In genomic region chr15:65376767-65377104, GRCh38 we compare ENCODE assay signal across 8 cellular contexts. TPM values are rescaled to one million over a fixed set of nuclear protein-coding genes. Genes with fewer than 3 reads are reported as not detected.
A peak's percentile ranks its signal among the peaks of the same experiment; 100 is the strongest.
DNase-seq lines count a peak whose midpoint lies in the region; ATAC-seq and TF ChIP-seq lines count a peak whose summit lies in the region.

No MANE protein-coding gene starts in this region.

- peak overlapping the region; percentile 28 to 88 (median 77) for H3K4me3 Mint-ChIP-seq in CD8-positive, alpha-beta memory T cell
- H3K4me3 Mint-ChIP-seq in osteocyte (ENCODE audit: unreplicated experiment) = peak overlapping the region; percentile 82

- no peak overlapping the region for H3K4me3 ChIP-seq in CD8-positive, alpha-beta memory T cell (ENCODE audit: low read length)
- H3K4me3 ChIP-seq in PC-3 (ENCODE audit: low read length) (peak overlapping the region; percentile 63), esophagus squamous epithelium (peak overlapping the region; percentile 29 to 67 (median 46))

- ATAC-seq in PC-3 = peak; percentile 29
- ATAC-seq in HG03039 (IDR thresholded peaks at IDR 0.05; ENCODE audit: unreplicated experiment) = no peak
- no peak for ATAC-seq in HG02763 (IDR thresholded peaks at IDR 0.05; ENCODE audit: unreplicated experiment)
- no peak for ATAC-seq in HG03439 (IDR thresholded peaks at IDR 0.05; ENCODE audit: unreplicated experiment)

- H3K27me3 ChIP-seq in CD8-positive, alpha-beta memory T cell (ENCODE audit: insufficient read depth, low read length, poor library complexity, severe bottlenecking) = peaks cover 41% of the 10 kb centered on the region
- H3K27me3 ChIP-seq in PC-3 (ENCODE audit: low read length) = peaks cover 34% of the 10 kb centered on the region
- peaks cover 6 to 99% (median 9%) of the 10 kb centered on the region in 4 donors for H3K27me3 ChIP-seq in esophagus squamous epithelium

- H3K9me3 Mint-ChIP-seq in CD8-positive, alpha-beta memory T cell = no peaks in the 10 kb centered on the region
- H3K9me3 Mint-ChIP-seq in osteocyte (ENCODE audit: unreplicated experiment) = no peaks in the 10 kb centered on the region

- H2AFZ ChIP-seq in PC-3 (ENCODE audit: low read length) = peak overlapping the region; percentile 68; the same call in 1 of the 2 replicates

- TF ChIP-seq POLR2A in esophagus squamous epithelium (IDR thresholded peaks at IDR 0.05) = no peak

- intact Hi-C loops in PC-3 (cut with micrococcal nuclease) = no loop called here
- intact Hi-C loops in esophagus squamous epithelium (cut with DNase I) = no loop called here

- no peak overlapping the region for H3K27ac ChIP-seq in CD8-positive, alpha-beta memory T cell (ENCODE audit: low read depth, low read length)
- H3K27ac ChIP-seq in PC-3 (ENCODE audit: low read length) = no peak overlapping the region
- no peak overlapping the region for H3K27ac ChIP-seq in esophagus squamous epithelium

- H3K4me2 ChIP-seq in PC-3 (ENCODE audit: low read length) = peak overlapping the region; percentile 84

- WGBS in esophagus squamous epithelium, 2 donors = 0 to 2% methylated on average over 4 to 17 of the region's 21 CpGs

- POLR2A ChIA-PET in CD8-positive, alpha-beta memory T cell (lab: Charles Lee) = no interaction called here
- POLR2A ChIA-PET in PC-3 (lab: Charles Lee; ENCODE audit: unreplicated experiment) = no interaction called here

- no peaks in the 10 kb centered on the region for H4K20me1 ChIP-seq in PC-3 (ENCODE audit: low read length)

- no peaks in the 10 kb centered on the region for H3K36me3 Mint-ChIP-seq in CD8-positive, alpha-beta memory T cell
- H3K36me3 Mint-ChIP-seq in osteocyte (ENCODE audit: unreplicated experiment) = peaks cover 5% of the 10 kb centered on the region

- H3K27ac Mint-ChIP-seq in CD8-positive, alpha-beta memory T cell = peak overlapping the region in 1 of 8 donors; percentile 43
- no peak overlapping the region for H3K27ac Mint-ChIP-seq in osteocyte (ENCODE audit: unreplicated experiment)

- H3F3A ChIP-seq in PC-3 (ENCODE audit: low read length, unreplicated experiment) = no peaks in the 10 kb centered on the region

- no peaks in the 10 kb centered on the region for H3K36me3 ChIP-seq in CD8-positive, alpha-beta memory T cell (ENCODE audit: insufficient read depth, low read length)
- H3K36me3 ChIP-seq in PC-3 (ENCODE audit: low read depth, low read length) = no peaks in the 10 kb centered on the region
- H3K36me3 ChIP-seq in esophagus squamous epithelium = no peaks in the 10 kb centered on the region

- H3K9me3 ChIP-seq in CD8-positive, alpha-beta memory T cell (ENCODE audit: low read length) = no peaks in the 10 kb centered on the region
- H3K9me3 ChIP-seq in PC-3 (ENCODE audit: low read length) (no peaks in the 10 kb centered on the region), esophagus squamous epithelium (no peaks in the 10 kb centered on the region)

- BruUV-seq in PC-3 (replicated peaks; lab: Mats Ljungman, UMichigan) = no TSS peak

- TF ChIP-seq CTCF in PC-3 (conservative IDR thresholded peaks at IDR 0.05; ENCODE audit: low read depth, low read length) (no peak), esophagus squamous epithelium (IDR thresholded peaks at IDR 0.05) (no peak), osteocyte (IDR thresholded peaks at IDR 0.05) (no peak)

- DNase-seq in CD8-positive, alpha-beta memory T cell = no peak
- no peak for DNase-seq in PC-3
- DNase-seq in esophagus squamous epithelium (lab: John Stamatoyannopoulos, UW) = no peak
- no peak for DNase-seq in osteocyte (ENCODE audit: extremely low spot score, unreplicated experiment)
- no peak for DNase-seq in stimulated activated CD4-positive, alpha-beta T cell treated with anti-CD3 and anti-CD28 coated beads, Interleukin-4, amount 100 ng/mL, for 4 hours

- H3K4me1 ChIP-seq in CD8-positive, alpha-beta memory T cell (ENCODE audit: insufficient read depth, low read length) = peaks cover 4% of the 10 kb centered on the region
- H3K4me1 ChIP-seq in PC-3 (ENCODE audit: insufficient read depth, low read length) (no peaks in the 10 kb centered on the region), esophagus squamous epithelium (peaks cover 8 to 25% (median 14%) of the 10 kb centered on the region in 3 donors)

- no peaks in the 10 kb centered on the region for H3K79me2 ChIP-seq in PC-3 (ENCODE audit: low read length)

- peaks cover 15 to 20% (median 17%) of the 10 kb centered on the region in 3 donors for H3K4me1 Mint-ChIP-seq in CD8-positive, alpha-beta memory T cell
- H3K4me1 Mint-ChIP-seq in osteocyte (ENCODE audit: unreplicated experiment) = peaks cover 26% of the 10 kb centered on the region

- H3K27me3 Mint-ChIP-seq in CD8-positive, alpha-beta memory T cell = peaks cover 46 to 67% of the 10 kb centered on the region in 2 donors
- H3K27me3 Mint-ChIP-seq in osteocyte (ENCODE audit: unreplicated experiment) = peaks cover 39% of the 10 kb centered on the region

- H3K9ac ChIP-seq in PC-3 (ENCODE audit: low read length) = no peak overlapping the region

- H3K9me2 ChIP-seq in PC-3 (replicated peaks; ENCODE audit: low read length) = no peaks in the 10 kb centered on the region

- CTCF ChIA-PET in CD8-positive, alpha-beta memory T cell (lab: Charles Lee) = interaction anchor here (1.6 to 2.4 kb wide), 2 partner anchors 8 to 10 kb away, joined by 3 to 9 read pairs; no protein-coding TSS in a partner anchor
- CTCF ChIA-PET in PC-3 (lab: Charles Lee) = no interaction called here

RNA-seq across cellular contexts. Expression of gene IGDCC3, which starts 1.1 kb away (rescaled TPM):
- not detected for total RNA-seq in CD8-positive, alpha-beta memory T cell
- polyA plus RNA-seq in CD8-positive, alpha-beta memory T cell = not detected
- not detected in 2 replicates for total RNA-seq in PC-3 (2014; rRNA removed)
- not detected for total RNA-seq in esophagus squamous epithelium
- total RNA-seq in osteocyte = 0.16 and 0.48 TPM in 2 replicates

RNA-seq across cellular contexts. Expression of gene IGDCC4, which starts 46.0 kb away (rescaled TPM):
- under 1 TPM; 0.35 to 0.51 TPM for total RNA-seq in CD8-positive, alpha-beta memory T cell
- not detected for polyA plus RNA-seq in CD8-positive, alpha-beta memory T cell
- total RNA-seq in PC-3 (2014; rRNA removed) (0.98 and 1.6 TPM in 2 replicates), esophagus squamous epithelium (1 to 10 TPM in 1 of 4 donors, under 1 TPM in 3; 0.12 to 2.7 (median 0.26) TPM), osteocyte (36.4 and 36.8 TPM in 2 replicates)

Comparison
In these comparisons a context has a peak if more than half of its experiments do, and no peak if none do; other contexts are left out.
1. RNA of gene IGDCC4, which starts 46.0 kb away (total RNA-seq): 36.4 to 36.8 TPM in osteocyte; 0.98 to 1.6 TPM in PC-3, 0.35 to 0.51 TPM in CD8-positive, alpha-beta memory T cell and 0.12 to 2.7 TPM in esophagus squamous epithelium; every median in the first group is over 10 times any median in the second.